In the genomic region with DNA sequence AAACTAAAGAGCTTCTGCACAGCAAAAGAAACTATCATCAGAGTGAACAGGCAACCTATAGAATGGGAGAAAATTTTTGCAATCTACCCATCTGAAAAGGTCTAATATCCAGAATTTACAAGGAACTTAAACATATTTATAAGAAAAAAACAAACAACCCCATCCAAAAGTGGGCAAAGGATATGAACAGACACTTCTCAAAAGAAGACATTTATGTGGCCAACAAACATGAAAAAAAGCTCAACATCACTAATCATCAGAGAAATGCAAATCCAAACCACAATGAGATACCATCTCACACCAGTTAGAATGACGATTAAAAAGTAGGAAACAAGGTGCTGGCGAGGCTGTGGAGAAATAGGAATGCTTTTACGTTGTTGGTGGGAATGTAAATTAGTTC, we compare ENCODE assay signal across 1 cellular context. TPM values are rescaled to one million over a fixed set of nuclear protein-coding genes. Genes with fewer than 3 reads are reported as not detected.
DNase-seq lines count a peak whose midpoint lies in the region.

No MANE protein-coding gene starts in this region.

- DNase-seq in M059J (ENCODE audit: low read depth) = peak; percentile 17

RNA-seq across cellular contexts. Expression of a gene that starts 32.9 kb away (rescaled TPM):
- total RNA-seq in M059J (2014; rRNA removed; shearing (Covaris generic)) = 93.6 and 104 TPM in 2 replicates

RNA-seq across cellular contexts. Expression of a gene that starts 33.3 kb away (rescaled TPM):
- 58.4 and 58.8 TPM in 2 replicates for total RNA-seq in M059J (2014; rRNA removed; shearing (Covaris generic))
